Comparison of ENCODE assay signal across 1 cellular context in the genomic region with DNA sequence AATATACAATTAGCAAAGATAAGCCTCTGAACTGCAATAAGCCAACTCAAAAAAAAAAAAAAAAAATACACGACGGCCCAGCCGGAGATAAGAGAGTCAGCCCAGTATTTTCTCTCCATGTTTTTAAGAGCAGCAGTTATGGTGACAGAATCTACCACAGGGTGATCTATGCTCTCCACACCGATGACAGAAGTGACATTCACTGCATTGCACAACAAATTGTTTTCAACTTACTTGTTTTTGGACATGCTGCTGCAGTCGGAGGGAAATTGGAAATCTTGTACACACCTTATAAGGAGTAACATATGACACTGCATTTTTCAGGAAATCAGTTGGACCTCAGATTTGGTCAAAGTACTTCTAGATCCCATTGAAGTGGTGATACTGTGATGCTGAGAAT.
TF ChIP-seq lines count a peak whose summit lies in the region.

No MANE protein-coding gene starts in this region.

TF ChIP-seq in HepG2, 621 proteins besides CTCF, POLR2A, EP300 and RAD21 (continued from another document and continues in another):
- TF ChIP-seq, protein P1, sequence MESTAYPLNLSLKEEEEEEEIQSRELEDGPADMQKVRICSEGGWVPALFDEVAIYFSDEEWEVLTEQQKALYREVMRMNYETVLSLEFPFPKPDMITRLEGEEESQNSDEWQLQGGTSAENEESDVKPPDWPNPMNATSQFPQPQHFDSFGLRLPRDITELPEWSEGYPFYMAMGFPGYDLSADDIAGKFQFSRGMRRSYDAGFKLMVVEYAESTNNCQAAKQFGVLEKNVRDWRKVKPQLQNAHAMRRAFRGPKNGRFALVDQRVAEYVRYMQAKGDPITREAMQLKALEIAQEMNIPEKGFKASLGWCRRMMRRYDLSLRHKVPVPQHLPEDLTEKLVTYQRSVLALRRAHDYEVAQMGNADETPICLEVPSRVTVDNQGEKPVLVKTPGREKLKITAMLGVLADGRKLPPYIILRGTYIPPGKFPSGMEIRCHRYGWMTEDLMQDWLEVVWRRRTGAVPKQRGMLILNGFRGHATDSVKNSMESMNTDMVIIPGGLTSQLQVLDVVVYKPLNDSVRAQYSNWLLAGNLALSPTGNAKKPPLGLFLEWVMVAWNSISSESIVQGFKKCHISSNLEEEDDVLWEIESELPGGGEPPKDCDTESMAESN (CRISPR knock-in tag; conservative IDR thresholded peaks at IDR 0.05): 0 out of 2 replicates have a peak, but pooled peaks have one; percentile 39
- TF ChIP-seq FOXP1 (IDR thresholded peaks at IDR 0.05) (peak; percentile 78), FOXP1 (CRISPR knock-in tag; IDR thresholded peaks at IDR 0.05) (peak; percentile 95), MED1 (CRISPR knock-in tag; IDR thresholded peaks at IDR 0.05) (peak; percentile 96), ZSCAN12 (CRISPR knock-in tag; IDR thresholded peaks at IDR 0.05) (no peak), ZNF850 (CRISPR knock-in tag; conservative IDR thresholded peaks at IDR 0.05) (no peak), ZNF382 (CRISPR knock-in tag; IDR thresholded peaks at IDR 0.05; ENCODE audit: borderline replicate concordance) (no peak), SATB2 (CRISPR knock-in tag; IDR thresholded peaks at IDR 0.05) (no peak), CHD4 (IDR thresholded peaks at IDR 0.05; ENCODE audit: borderline replicate concordance, low read length) (no peak; the same call in 1 of the 2 replicates), HDAC1 (CRISPR knock-in tag; IDR thresholded peaks at IDR 0.05) (peak; percentile 78), ZNF350 (CRISPR knock-in tag; IDR thresholded peaks at IDR 0.05; ENCODE audit: borderline replicate concordance, low read depth) (no peak), TOE1 (CRISPR knock-in tag; IDR thresholded peaks at IDR 0.05) (no peak), PAX8 (CRISPR knock-in tag; IDR thresholded peaks at IDR 0.05; ENCODE audit: borderline replicate concordance) (no peak), NFATC3 (CRISPR knock-in tag; IDR thresholded peaks at IDR 0.05) (no peak), FOSL2 (CRISPR knock-in tag; IDR thresholded peaks at IDR 0.05) (peak; percentile 84), HMG20B (CRISPR knock-in tag; conservative IDR thresholded peaks at IDR 0.05) (no peak; the same call in 1 of the 2 replicates), ZNF441 (CRISPR knock-in tag; IDR thresholded peaks at IDR 0.05; ENCODE audit: borderline replicate concordance) (0 out of 2 replicates have a peak, but pooled peaks have one; percentile 45), ZSCAN9 (CRISPR knock-in tag; IDR thresholded peaks at IDR 0.05; ENCODE audit: borderline replicate concordance) (peak; percentile 41; the same call in 1 of the 2 replicates), NFRKB (IDR thresholded peaks at IDR 0.05) (no peak), KAT8 (CRISPR knock-in tag; IDR thresholded peaks at IDR 0.05) (peak; percentile 44; the same call in 1 of the 2 replicates), ZNF430 (CRISPR knock-in tag; IDR thresholded peaks at IDR 0.05) (peak; percentile 70; the same call in 1 of the 2 replicates), ZNF446 (CRISPR knock-in tag; IDR thresholded peaks at IDR 0.05) (no peak), FOXA1 (IDR thresholded peaks at IDR 0.05) (no peak), FOXA1 (CRISPR knock-in tag; IDR thresholded peaks at IDR 0.05) (peak; percentile 60; the same call in 1 of the 2 replicates), RFX5 (IDR thresholded peaks at IDR 0.05; ENCODE audit: low read depth, low read length) (no peak), THYN1 (CRISPR knock-in tag; IDR thresholded peaks at IDR 0.05; ENCODE audit: borderline replicate concordance, low read depth) (no peak), TBP (CRISPR knock-in tag; IDR thresholded peaks at IDR 0.05) (no peak), NR2F6 (IDR thresholded peaks at IDR 0.05) (no peak), NR2F6 (CRISPR knock-in tag; IDR thresholded peaks at IDR 0.05) (peak; percentile 78), RFX3 (CRISPR knock-in tag; IDR thresholded peaks at IDR 0.05) (no peak), RCOR2 (CRISPR knock-in tag; IDR thresholded peaks at IDR 0.05) (peak; percentile 79; the same call in 1 of the 2 replicates), IKZF1 (IDR thresholded peaks at IDR 0.05) (no peak)
- TF ChIP-seq, protein P2, sequence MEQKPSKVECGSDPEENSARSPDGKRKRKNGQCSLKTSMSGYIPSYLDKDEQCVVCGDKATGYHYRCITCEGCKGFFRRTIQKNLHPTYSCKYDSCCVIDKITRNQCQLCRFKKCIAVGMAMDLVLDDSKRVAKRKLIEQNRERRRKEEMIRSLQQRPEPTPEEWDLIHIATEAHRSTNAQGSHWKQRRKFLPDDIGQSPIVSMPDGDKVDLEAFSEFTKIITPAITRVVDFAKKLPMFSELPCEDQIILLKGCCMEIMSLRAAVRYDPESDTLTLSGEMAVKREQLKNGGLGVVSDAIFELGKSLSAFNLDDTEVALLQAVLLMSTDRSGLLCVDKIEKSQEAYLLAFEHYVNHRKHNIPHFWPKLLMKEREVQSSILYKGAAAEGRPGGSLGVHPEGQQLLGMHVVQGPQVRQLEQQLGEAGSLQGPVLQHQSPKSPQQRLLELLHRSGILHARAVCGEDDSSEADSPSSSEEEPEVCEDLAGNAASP (CRISPR knock-in tag; IDR thresholded peaks at IDR 0.05; ENCODE audit: borderline replicate concordance): no peak
- TF ChIP-seq, protein P3, sequence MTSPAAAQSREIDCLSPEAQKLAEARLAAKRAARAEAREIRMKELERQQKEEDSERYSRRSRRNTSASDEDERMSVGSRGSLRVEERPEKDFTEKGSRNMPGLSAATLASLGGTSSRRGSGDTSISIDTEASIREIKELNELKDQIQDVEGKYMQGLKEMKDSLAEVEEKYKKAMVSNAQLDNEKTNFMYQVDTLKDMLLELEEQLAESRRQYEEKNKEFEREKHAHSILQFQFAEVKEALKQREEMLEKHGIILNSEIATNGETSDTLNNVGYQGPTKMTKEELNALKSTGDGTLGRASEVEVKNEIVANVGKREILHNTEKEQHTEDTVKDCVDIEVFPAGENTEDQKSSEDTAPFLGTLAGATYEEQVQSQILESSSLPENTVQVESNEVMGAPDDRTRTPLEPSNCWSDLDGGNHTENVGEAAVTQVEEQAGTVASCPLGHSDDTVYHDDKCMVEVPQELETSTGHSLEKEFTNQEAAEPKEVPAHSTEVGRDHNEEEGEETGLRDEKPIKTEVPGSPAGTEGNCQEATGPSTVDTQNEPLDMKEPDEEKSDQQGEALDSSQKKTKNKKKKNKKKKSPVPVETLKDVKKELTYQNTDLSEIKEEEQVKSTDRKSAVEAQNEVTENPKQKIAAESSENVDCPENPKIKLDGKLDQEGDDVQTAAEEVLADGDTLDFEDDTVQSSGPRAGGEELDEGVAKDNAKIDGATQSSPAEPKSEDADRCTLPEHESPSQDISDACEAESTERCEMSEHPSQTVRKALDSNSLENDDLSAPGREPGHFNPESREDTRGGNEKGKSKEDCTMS (CRISPR knock-in tag; conservative IDR thresholded peaks at IDR 0.05): no peak
- TF ChIP-seq, protein P4, sequence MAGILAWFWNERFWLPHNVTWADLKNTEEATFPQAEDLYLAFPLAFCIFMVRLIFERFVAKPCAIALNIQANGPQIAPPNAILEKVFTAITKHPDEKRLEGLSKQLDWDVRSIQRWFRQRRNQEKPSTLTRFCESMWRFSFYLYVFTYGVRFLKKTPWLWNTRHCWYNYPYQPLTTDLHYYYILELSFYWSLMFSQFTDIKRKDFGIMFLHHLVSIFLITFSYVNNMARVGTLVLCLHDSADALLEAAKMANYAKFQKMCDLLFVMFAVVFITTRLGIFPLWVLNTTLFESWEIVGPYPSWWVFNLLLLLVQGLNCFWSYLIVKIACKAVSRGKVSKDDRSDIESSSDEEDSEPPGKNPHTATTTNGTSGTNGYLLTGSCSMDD (CRISPR knock-in tag; IDR thresholded peaks at IDR 0.05): no peak
- TF ChIP-seq, protein P5, sequence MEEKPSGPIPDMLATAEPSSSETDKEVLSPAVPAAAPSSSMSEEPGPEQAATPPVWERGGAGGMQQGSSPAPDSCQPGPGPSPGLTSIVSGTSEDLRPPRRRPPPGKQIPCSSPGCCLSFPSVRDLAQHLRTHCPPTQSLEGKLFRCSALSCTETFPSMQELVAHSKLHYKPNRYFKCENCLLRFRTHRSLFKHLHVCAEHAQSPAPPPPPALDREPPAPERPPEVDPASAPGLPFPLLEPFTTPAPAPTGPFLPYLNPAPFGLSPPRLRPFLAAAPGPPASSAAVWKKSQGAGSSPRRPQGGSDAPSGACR (CRISPR knock-in tag; IDR thresholded peaks at IDR 0.05): no peak
- TF ChIP-seq, protein P6, sequence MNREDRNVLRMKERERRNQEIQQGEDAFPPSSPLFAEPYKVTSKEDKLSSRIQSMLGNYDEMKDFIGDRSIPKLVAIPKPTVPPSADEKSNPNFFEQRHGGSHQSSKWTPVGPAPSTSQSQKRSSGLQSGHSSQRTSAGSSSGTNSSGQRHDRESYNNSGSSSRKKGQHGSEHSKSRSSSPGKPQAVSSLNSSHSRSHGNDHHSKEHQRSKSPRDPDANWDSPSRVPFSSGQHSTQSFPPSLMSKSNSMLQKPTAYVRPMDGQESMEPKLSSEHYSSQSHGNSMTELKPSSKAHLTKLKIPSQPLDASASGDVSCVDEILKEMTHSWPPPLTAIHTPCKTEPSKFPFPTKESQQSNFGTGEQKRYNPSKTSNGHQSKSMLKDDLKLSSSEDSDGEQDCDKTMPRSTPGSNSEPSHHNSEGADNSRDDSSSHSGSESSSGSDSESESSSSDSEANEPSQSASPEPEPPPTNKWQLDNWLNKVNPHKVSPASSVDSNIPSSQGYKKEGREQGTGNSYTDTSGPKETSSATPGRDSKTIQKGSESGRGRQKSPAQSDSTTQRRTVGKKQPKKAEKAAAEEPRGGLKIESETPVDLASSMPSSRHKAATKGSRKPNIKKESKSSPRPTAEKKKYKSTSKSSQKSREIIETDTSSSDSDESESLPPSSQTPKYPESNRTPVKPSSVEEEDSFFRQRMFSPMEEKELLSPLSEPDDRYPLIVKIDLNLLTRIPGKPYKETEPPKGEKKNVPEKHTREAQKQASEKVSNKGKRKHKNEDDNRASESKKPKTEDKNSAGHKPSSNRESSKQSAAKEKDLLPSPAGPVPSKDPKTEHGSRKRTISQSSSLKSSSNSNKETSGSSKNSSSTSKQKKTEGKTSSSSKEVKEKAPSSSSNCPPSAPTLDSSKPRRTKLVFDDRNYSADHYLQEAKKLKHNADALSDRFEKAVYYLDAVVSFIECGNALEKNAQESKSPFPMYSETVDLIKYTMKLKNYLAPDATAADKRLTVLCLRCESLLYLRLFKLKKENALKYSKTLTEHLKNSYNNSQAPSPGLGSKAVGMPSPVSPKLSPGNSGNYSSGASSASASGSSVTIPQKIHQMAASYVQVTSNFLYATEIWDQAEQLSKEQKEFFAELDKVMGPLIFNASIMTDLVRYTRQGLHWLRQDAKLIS (CRISPR knock-in tag; IDR thresholded peaks at IDR 0.05): no peak
- TF ChIP-seq, protein P7, sequence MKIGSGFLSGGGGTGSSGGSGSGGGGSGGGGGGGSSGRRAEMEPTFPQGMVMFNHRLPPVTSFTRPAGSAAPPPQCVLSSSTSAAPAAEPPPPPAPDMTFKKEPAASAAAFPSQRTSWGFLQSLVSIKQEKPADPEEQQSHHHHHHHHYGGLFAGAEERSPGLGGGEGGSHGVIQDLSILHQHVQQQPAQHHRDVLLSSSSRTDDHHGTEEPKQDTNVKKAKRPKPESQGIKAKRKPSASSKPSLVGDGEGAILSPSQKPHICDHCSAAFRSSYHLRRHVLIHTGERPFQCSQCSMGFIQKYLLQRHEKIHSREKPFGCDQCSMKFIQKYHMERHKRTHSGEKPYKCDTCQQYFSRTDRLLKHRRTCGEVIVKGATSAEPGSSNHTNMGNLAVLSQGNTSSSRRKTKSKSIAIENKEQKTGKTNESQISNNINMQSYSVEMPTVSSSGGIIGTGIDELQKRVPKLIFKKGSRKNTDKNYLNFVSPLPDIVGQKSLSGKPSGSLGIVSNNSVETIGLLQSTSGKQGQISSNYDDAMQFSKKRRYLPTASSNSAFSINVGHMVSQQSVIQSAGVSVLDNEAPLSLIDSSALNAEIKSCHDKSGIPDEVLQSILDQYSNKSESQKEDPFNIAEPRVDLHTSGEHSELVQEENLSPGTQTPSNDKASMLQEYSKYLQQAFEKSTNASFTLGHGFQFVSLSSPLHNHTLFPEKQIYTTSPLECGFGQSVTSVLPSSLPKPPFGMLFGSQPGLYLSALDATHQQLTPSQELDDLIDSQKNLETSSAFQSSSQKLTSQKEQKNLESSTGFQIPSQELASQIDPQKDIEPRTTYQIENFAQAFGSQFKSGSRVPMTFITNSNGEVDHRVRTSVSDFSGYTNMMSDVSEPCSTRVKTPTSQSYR (CRISPR knock-in tag; IDR thresholded peaks at IDR 0.05; ENCODE audit: borderline replicate concordance): no peak; the same call in 1 of the 2 replicates
- TF ChIP-seq, protein P8, sequence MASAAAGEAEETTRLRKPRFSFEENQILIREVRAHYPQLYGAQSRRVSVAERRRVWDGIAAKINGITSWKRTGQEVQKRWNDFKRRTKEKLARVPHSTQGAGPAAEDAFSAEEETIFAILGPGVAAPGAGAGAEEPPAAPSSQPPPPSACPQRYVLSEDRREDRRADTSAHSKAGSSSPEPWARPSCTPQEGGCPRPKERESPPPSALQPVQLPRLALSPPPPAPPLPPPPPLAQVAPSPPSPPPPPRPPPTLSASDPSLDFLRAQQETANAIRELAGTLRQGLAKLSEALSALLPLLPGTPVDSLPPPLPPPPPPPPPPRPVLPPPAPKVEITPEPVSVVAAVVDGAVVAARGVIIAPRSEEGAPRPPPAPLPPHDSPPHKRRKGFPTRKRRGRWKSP (CRISPR knock-in tag; IDR thresholded peaks at IDR 0.05): peak; percentile 36; the same call in 1 of the 2 replicates
- TF ChIP-seq, protein P9, sequence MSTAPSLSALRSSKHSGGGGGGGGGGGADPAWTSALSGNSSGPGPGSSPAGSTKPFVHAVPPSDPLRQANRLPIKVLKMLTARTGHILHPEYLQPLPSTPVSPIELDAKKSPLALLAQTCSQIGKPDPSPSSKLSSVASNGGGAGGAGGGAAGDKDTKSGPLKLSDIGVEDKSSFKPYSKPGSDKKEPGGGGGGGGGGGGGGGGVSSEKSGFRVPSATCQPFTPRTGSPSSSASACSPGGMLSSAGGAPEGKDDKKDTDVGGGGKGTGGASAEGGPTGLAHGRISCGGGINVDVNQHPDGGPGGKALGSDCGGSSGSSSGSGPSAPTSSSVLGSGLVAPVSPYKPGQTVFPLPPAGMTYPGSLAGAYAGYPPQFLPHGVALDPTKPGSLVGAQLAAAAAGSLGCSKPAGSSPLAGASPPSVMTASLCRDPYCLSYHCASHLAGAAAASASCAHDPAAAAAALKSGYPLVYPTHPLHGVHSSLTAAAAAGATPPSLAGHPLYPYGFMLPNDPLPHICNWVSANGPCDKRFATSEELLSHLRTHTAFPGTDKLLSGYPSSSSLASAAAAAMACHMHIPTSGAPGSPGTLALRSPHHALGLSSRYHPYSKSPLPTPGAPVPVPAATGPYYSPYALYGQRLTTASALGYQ (CRISPR knock-in tag; IDR thresholded peaks at IDR 0.05): no peak
- TF ChIP-seq, protein P10, sequence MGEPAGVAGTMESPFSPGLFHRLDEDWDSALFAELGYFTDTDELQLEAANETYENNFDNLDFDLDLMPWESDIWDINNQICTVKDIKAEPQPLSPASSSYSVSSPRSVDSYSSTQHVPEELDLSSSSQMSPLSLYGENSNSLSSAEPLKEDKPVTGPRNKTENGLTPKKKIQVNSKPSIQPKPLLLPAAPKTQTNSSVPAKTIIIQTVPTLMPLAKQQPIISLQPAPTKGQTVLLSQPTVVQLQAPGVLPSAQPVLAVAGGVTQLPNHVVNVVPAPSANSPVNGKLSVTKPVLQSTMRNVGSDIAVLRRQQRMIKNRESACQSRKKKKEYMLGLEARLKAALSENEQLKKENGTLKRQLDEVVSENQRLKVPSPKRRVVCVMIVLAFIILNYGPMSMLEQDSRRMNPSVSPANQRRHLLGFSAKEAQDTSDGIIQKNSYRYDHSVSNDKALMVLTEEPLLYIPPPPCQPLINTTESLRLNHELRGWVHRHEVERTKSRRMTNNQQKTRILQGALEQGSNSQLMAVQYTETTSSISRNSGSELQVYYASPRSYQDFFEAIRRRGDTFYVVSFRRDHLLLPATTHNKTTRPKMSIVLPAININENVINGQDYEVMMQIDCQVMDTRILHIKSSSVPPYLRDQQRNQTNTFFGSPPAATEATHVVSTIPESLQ (CRISPR knock-in tag; conservative IDR thresholded peaks at IDR 0.05): no peak
